Comparison of ENCODE assay signal across 10 cellular contexts in the genomic region with DNA sequence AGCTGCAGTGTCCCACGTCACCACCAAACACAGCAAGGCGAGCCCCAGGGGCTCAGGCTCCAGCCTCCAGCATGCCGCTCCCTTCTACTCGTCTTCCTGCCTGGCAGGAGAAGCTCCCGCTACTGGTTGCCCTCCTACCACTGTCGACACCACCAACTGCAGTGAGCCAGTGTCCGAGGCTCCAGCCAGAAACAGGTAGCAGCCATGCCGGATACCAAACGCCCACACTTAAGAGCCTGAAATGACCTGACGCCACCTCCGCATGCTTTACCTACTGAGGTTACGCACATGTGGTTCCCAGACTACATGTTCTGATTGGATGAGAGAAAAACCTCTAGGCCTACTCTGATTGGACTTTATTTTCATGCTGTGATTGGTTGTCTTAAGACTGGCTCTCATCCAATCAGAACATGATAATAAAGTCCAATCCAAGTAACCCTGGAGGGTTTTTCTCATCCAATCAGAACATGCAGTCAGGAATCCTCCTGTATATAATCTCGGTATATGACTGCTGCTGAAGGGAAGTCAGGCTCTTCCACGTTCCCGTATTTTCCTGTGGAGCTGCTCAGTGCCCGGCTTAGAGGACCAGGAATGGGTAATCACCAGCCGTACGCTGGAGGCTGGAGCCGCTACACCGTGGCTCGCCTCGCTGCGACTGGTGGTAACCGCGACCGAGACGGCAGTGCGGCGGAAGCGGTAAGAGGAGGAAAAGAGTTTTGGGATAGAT. TPM values are rescaled to one million over a fixed set of nuclear protein-coding genes. Genes with fewer than 3 reads are reported as not detected.
"Had no signal": no experiment of that assay in that cellular context is flagged by ENCODE, and none has a peak within 500 bp of the region (broad histone marks: within the 10 kb centered on the region; RNA-seq: fewer than 3 reads in every experiment).

A gene (minus strand): TSS at position 120 of the 727 bp plus-strand sequence. CDS start 8,707 bp downstream, outside the sequence.

RNA-seq across cellular contexts. Expression of the gene that starts here (rescaled TPM):
- total RNA-seq: activated CD8-positive, alpha-beta T cell treated with anti-CD3 and anti-CD28 coated beads, Interleukin-2, amount 10 ng/mL, durations not matched to agents 7 days and 5 days; activated naive CD8-positive, alpha-beta T cell treated with anti-CD3 and anti-CD28 coated beads, Interleukin-2, amount 10 ng/mL, durations not matched to agents 7 days and 5 days; bronchial epithelial cell; esophagus squamous epithelium; foreskin keratinocyte; kidney epithelial cell; left ventricle myocardium superior; mesenteric fat pad; spleen; tibial nerve had no signal
